ENCODE assay signal across 8 cellular contexts in genomic region chr16:87956771-87957279, GRCh38. TPM values are rescaled to one million over a fixed set of nuclear protein-coding genes. Genes with fewer than 3 reads are reported as not detected.
DNase-seq lines count a peak whose midpoint lies in the region; FAIRE-seq lines count a peak whose summit lies in the region.

No MANE protein-coding gene starts in this region.

- H3K4ac ChIP-seq in mesendoderm (ENCODE audit: low read depth, low read length) = no peak overlapping the region

- H3K4me1 ChIP-seq in mesendoderm (ENCODE audit: control insufficient read depth, low read depth, low read length) = no peaks in the 10 kb centered on the region

- no CpG with 5 or more reads among the region's 21 CpGs for WGBS in mesendoderm (ENCODE audit: extremely low coverage, insufficient coverage, low lambda C conversion rate)

- H3K27me3 ChIP-seq in mesendoderm (ENCODE audit: insufficient read depth, low read length, poor library complexity) = no peaks in the 10 kb centered on the region

- H3K36me3 ChIP-seq in mesendoderm (ENCODE audit: control insufficient read depth, insufficient read depth, low read length) = peaks cover 2% of the 10 kb centered on the region

- no peak overlapping the region for H4K5ac ChIP-seq in mesendoderm (ENCODE audit: low read length)

- no peak overlapping the region for H2AK5ac ChIP-seq in mesendoderm (ENCODE audit: low read length)

- H2BK5ac ChIP-seq in mesendoderm (ENCODE audit: low read length) = no peak overlapping the region

- DNase-seq in activated T-cell treated with anti-CD3 and anti-CD28 coated beads for 48 hours (ENCODE audit: low read depth) (peak; percentile 35), NCI-H2171 treated with DMSO at 0.1 percent for 48 hours (lab: John Stamatoyannopoulos, UW) (peak; percentile 69), astrocyte of the hippocampus (ENCODE audit: low read depth, low spot score) (peak; percentile 77), mesendoderm (peak; percentile 54), pons (ENCODE audit: low spot score) (no peak), RCC 7860 (ENCODE audit: low spot score) (no peak), NCI-H226 (no peak)
- DNase-seq in activated T-cell treated with anti-CD3 and anti-CD28 coated beads, Interleukin-2, amount 50 U/mL, for 1 hour = no peak

- peaks cover 52% of the 10 kb centered on the region for H3K79me1 ChIP-seq in mesendoderm (ENCODE audit: low read length)

- FAIRE-seq in RCC 7860 (lab: Jason Lieb, UNC) = no peak

- H3K18ac ChIP-seq in mesendoderm (ENCODE audit: low read length) = no peak overlapping the region

- no peak overlapping the region for H3K9ac ChIP-seq in mesendoderm (ENCODE audit: low read length)

- no peak overlapping the region for H2BK120ac ChIP-seq in mesendoderm (ENCODE audit: low read depth, low read length)

- H3K79me2 ChIP-seq in mesendoderm (ENCODE audit: control insufficient read depth, insufficient read depth, low read length) = peaks cover 97% of the 10 kb centered on the region

- H3K4me3 ChIP-seq in mesendoderm (ENCODE audit: low read length) = no peak overlapping the region

- H4K8ac ChIP-seq in mesendoderm (ENCODE audit: low read depth, low read length) = no peak overlapping the region

- no peak overlapping the region for H3K56ac ChIP-seq in mesendoderm (ENCODE audit: low read length)

- H3K27ac ChIP-seq in mesendoderm (ENCODE audit: low read depth, low read length) = no peak overlapping the region

- H3K23ac ChIP-seq in mesendoderm (ENCODE audit: low read length) = no peak overlapping the region

- no peak overlapping the region for H2BK15ac ChIP-seq in mesendoderm (replicated peaks; ENCODE audit: low read depth)

- H3K4me2 ChIP-seq in mesendoderm (ENCODE audit: low read length) = no peak overlapping the region

RNA-seq across cellular contexts. Expression of gene BANP, which starts 5.6 kb away (rescaled TPM):
- polyA plus RNA-seq in mesendoderm (2013, experiment 1 of 2) = 24.9 TPM
- polyA plus RNA-seq in mesendoderm (2013, experiment 2 of 2) = 22.2 TPM

RNA-seq across cellular contexts. Expression of gene CA5A, which starts 20.5 kb away (rescaled TPM):
- 0.06 TPM for polyA plus RNA-seq in mesendoderm (2013, experiment 1 of 2)
- polyA plus RNA-seq in mesendoderm (2013, experiment 2 of 2) = not detected

Comparison
In these comparisons a context has a peak if more than half of its experiments do, and no peak if none do; other contexts are left out.
1. DNase-seq: peak in activated T-cell treated with anti-CD3 and anti-CD28 coated beads for 48 hours (single experiment), NCI-H2171 treated with DMSO at 0.1 percent for 48 hours (single experiment), astrocyte of the hippocampus (single experiment) and mesendoderm (single experiment); none in activated T-cell treated with anti-CD3 and anti-CD28 coated beads, Interleukin-2, amount 50 U/mL, for 1 hour (single experiment), pons (single experiment), RCC 7860 (single experiment) and NCI-H226 (single experiment).